In genomic region chr20:14478126-14478525, GRCh38 we compare ENCODE assay signal across 28 cellular contexts.
"Had no signal": no experiment of that assay in that cellular context is flagged by ENCODE, and none has a peak within 500 bp of the region (broad histone marks: within the 10 kb centered on the region; RNA-seq: fewer than 3 reads in every experiment).

No MANE protein-coding gene starts in this region.

- H3K27ac ChIP-seq: breast epithelium, esophagus muscularis mucosa, gastroesophageal sphincter, hepatocyte, left ventricle myocardium inferior, ovary, sigmoid colon, spleen, suprapubic skin, transverse colon had no signal

- H3K4me1 Mint-ChIP-seq: activated CD4-positive, alpha-beta T cell treated with anti-CD3 and anti-CD28 coated beads for 36 hours; activated CD8-positive, alpha-beta memory T cell treated with anti-CD3 and anti-CD28 coated beads, Interleukin-2, amount 10 ng/mL, durations not matched to agents 7 days and 5 days; activated naive CD4-positive, alpha-beta T cell treated with anti-CD3 and anti-CD28 coated beads, Interleukin-2, amount 50 U/mL, for 24 hours; activated naive CD8-positive, alpha-beta T cell treated with anti-CD3 and anti-CD28 coated beads, Interleukin-2, amount 50 U/mL, for 24 hours; naive B cell had no signal

- H3K36me3 ChIP-seq: breast epithelium, esophagus muscularis mucosa, gastroesophageal sphincter, left ventricle myocardium inferior, ovary, sigmoid colon, spleen, suprapubic skin, transverse colon had no signal

- DNase-seq: activated CD4-positive, alpha-beta T cell treated with anti-CD3 and anti-CD28 coated beads for 36 hours; activated CD4-positive, CD25-positive, alpha-beta regulatory T cell; activated CD8-positive, alpha-beta memory T cell treated with anti-CD3 and anti-CD28 coated beads, Interleukin-2, amount 10 ng/mL, durations not matched to agents 7 days and 5 days; activated CD8-positive, alpha-beta T cell treated with anti-CD3 and anti-CD28 coated beads, Interleukin-2, amount 10 ng/mL, durations not matched to agents 7 days and 5 days; activated naive CD8-positive, alpha-beta T cell treated with anti-CD3 and anti-CD28 coated beads, Interleukin-2, amount 50 U/mL, for 24 hours; activated T-cell treated with anti-CD3 and anti-CD28 coated beads, Interleukin-2, amount 50 U/mL, for 48 hours; central memory CD4-positive, alpha-beta T cell; endodermal cell; islet precursor cell; left ventricle myocardium inferior; naive B cell; nephron progenitor cell; ovary; sigmoid colon; spleen; stimulated activated naive CD4-positive, alpha-beta T cell; transverse colon had no signal

- H3K79me2 ChIP-seq: hepatocyte had no signal

- H3K27ac Mint-ChIP-seq: activated CD4-positive, alpha-beta T cell treated with anti-CD3 and anti-CD28 coated beads for 36 hours; activated CD8-positive, alpha-beta memory T cell treated with anti-CD3 and anti-CD28 coated beads, Interleukin-2, amount 10 ng/mL, durations not matched to agents 7 days and 5 days; activated CD8-positive, alpha-beta T cell treated with anti-CD3 and anti-CD28 coated beads, Interleukin-2, amount 10 ng/mL, durations not matched to agents 7 days and 5 days; activated naive CD4-positive, alpha-beta T cell treated with anti-CD3 and anti-CD28 coated beads, Interleukin-2, amount 50 U/mL, for 24 hours; activated naive CD8-positive, alpha-beta T cell treated with anti-CD3 and anti-CD28 coated beads, Interleukin-2, amount 50 U/mL, for 24 hours; activated T-helper 2 cell treated with anti-CD3 and anti-CD28 coated beads, Interferon-gamma antibody, Interleukin-2, Interleukin-4, amounts not matched to agents 10 μg/mL and 5 μg/mL and 100 μg/mL, durations not matched to agents 14 hours and 24 hours and 36 hours; dendritic cell treated with granulocyte-macrophage colony-stimulating factor and Interleukin-4, amounts not matched to agents 40 ng/mL and 50 ng/mL, for 4 days; endodermal cell; naive B cell; nephron progenitor cell; progenitor cell of endocrine pancreas; T-helper 2 cell treated with Interferon-gamma antibody and Interleukin-4, amounts not matched to agents 5 μg/mL and 100 μg/mL, for 36 hours had no signal

- H3K4me3 ChIP-seq: breast epithelium, esophagus muscularis mucosa, gastroesophageal sphincter, hepatocyte, left ventricle myocardium inferior, lung, ovary, sigmoid colon, spleen, suprapubic skin, transverse colon had no signal

- H3K9me3 Mint-ChIP-seq: activated naive CD4-positive, alpha-beta T cell treated with anti-CD3 and anti-CD28 coated beads, Interleukin-2, amount 50 U/mL, for 24 hours; endodermal cell; nephron progenitor cell had no signal

- H3K36me3 Mint-ChIP-seq: activated CD8-positive, alpha-beta memory T cell treated with anti-CD3 and anti-CD28 coated beads, Interleukin-2, amount 10 ng/mL, durations not matched to agents 7 days and 5 days; activated naive CD4-positive, alpha-beta T cell treated with anti-CD3 and anti-CD28 coated beads, Interleukin-2, amount 50 U/mL, for 24 hours; naive B cell had no signal

- H3K9me3 ChIP-seq: breast epithelium, esophagus muscularis mucosa, gastroesophageal sphincter, left ventricle myocardium inferior, ovary, sigmoid colon, suprapubic skin, transverse colon had no signal

- H3K4me2 ChIP-seq: hepatocyte had no signal

- H2AFZ ChIP-seq: hepatocyte had no signal

- H3K4me3 Mint-ChIP-seq: activated CD4-positive, alpha-beta T cell treated with anti-CD3 and anti-CD28 coated beads for 36 hours; activated CD8-positive, alpha-beta memory T cell treated with anti-CD3 and anti-CD28 coated beads, Interleukin-2, amount 10 ng/mL, durations not matched to agents 7 days and 5 days; activated CD8-positive, alpha-beta T cell treated with anti-CD3 and anti-CD28 coated beads, Interleukin-2, amount 10 ng/mL, durations not matched to agents 7 days and 5 days; activated naive CD4-positive, alpha-beta T cell treated with anti-CD3 and anti-CD28 coated beads, Interleukin-2, amount 50 U/mL, for 24 hours; activated naive CD8-positive, alpha-beta T cell treated with anti-CD3 and anti-CD28 coated beads, Interleukin-2, amount 50 U/mL, for 24 hours; dendritic cell treated with granulocyte-macrophage colony-stimulating factor and Interleukin-4, amounts not matched to agents 40 ng/mL and 50 ng/mL, for 4 days; endodermal cell; naive B cell; nephron progenitor cell; T-helper 2 cell treated with Interferon-gamma antibody and Interleukin-4, amounts not matched to agents 5 μg/mL and 100 μg/mL, for 36 hours had no signal

- H3K27me3 ChIP-seq: breast epithelium, esophagus muscularis mucosa, gastroesophageal sphincter, hepatocyte, ovary, sigmoid colon, spleen, suprapubic skin, transverse colon had no signal

- H3K27me3 Mint-ChIP-seq: activated CD4-positive, alpha-beta T cell treated with anti-CD3 and anti-CD28 coated beads for 36 hours; activated CD8-positive, alpha-beta memory T cell treated with anti-CD3 and anti-CD28 coated beads, Interleukin-2, amount 10 ng/mL, durations not matched to agents 7 days and 5 days; activated naive CD4-positive, alpha-beta T cell treated with anti-CD3 and anti-CD28 coated beads, Interleukin-2, amount 50 U/mL, for 24 hours; activated naive CD8-positive, alpha-beta T cell treated with anti-CD3 and anti-CD28 coated beads, Interleukin-2, amount 50 U/mL, for 24 hours; dendritic cell treated with granulocyte-macrophage colony-stimulating factor and Interleukin-4, amounts not matched to agents 40 ng/mL and 50 ng/mL, for 4 days; progenitor cell of endocrine pancreas had no signal

- H3K4me1 ChIP-seq: breast epithelium, esophagus muscularis mucosa, gastroesophageal sphincter, left ventricle myocardium inferior, sigmoid colon, spleen, suprapubic skin, transverse colon had no signal
